ENCODE assay signal across 21 cellular contexts in the genomic region with DNA sequence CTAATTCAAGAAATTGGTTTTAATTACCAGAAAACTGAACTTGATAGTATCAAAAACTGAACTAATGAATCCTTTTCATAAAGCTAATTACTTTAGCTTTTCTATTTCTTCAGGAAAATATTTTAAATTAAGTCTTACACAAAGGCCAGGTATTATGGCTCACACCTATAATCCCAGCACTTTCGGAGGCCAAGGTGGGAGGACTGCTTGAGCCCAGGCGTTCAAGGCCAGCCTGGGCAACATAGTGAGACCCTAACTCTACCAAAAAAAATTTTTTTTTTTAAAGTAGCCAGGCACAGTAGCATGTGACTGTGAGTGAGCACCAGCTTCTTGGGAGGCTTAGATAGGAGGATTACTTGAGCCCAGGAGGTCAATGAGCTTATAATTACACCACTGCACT. TPM values are rescaled to one million over a fixed set of nuclear protein-coding genes. Genes with fewer than 3 reads are reported as not detected.
A peak's percentile ranks its signal among the peaks of the same experiment; 100 is the strongest.
DNase-seq lines count a peak whose midpoint lies in the region; ATAC-seq, FAIRE-seq and TF ChIP-seq lines count a peak whose summit lies in the region.
"Had no signal": no experiment of that assay in that cellular context is flagged by ENCODE, and none has a peak within 500 bp of the region (broad histone marks: within the 10 kb centered on the region; RNA-seq: fewer than 3 reads in every experiment).

No MANE protein-coding gene starts in this region.

- no peaks in the 10 kb centered on the region for H3K27me3 Mint-ChIP-seq in activated CD4-positive, alpha-beta T cell treated with anti-CD3 and anti-CD28 coated beads, Interleukin-2, amount 10 ng/mL, durations not matched to agents 7 days and 5 days
- H3K27me3 Mint-ChIP-seq in CD4-positive, alpha-beta T cell: no peaks in the 10 kb centered on the region
- H3K27me3 Mint-ChIP-seq: stimulated activated memory B cell treated with anti-CD40 and anti-IgM and Interleukin-4, amounts not matched to agents 10 μg/mL and 1 μg/mL and 100 μg/mL, for 72 hours had no signal

- H3K9ac ChIP-seq in K562 (ENCODE audit: insufficient read depth in 1 of 2, low read depth in 2 of 2, low read length in 2 of 2): no peak overlapping the region
- H3K9ac ChIP-seq: KMS-11, parathyroid adenoma had no signal

- H3K9me3 ChIP-seq in CD4-positive, alpha-beta T cell (ENCODE audit: control insufficient read depth, low read length): no peaks in the 10 kb centered on the region
- H3K9me3 ChIP-seq in K562 (replicated peaks; ENCODE audit: control insufficient read depth, insufficient read depth, low read depth, low read length): no peaks in the 10 kb centered on the region; the same call in 1 of the 2 replicates
- H3K9me3 ChIP-seq in gastrocnemius medialis: no peaks in the 10 kb centered on the region
- H3K9me3 ChIP-seq: adrenal gland, tibial artery had no signal

- peaks cover 58% of the 10 kb centered on the region for H3K4me1 Mint-ChIP-seq in activated CD4-positive, alpha-beta T cell treated with anti-CD3 and anti-CD28 coated beads, Interleukin-2, amount 10 ng/mL, durations not matched to agents 7 days and 5 days
- H3K4me1 Mint-ChIP-seq in CD4-positive, alpha-beta T cell (ENCODE audit: low read depth): peaks cover 88% of the 10 kb centered on the region

- H3K79me2 ChIP-seq in K562 (ENCODE audit: control insufficient read depth, insufficient read depth, low read length): peaks cover 92% of the 10 kb centered on the region

- intact Hi-C loops in CD4-positive, alpha-beta T cell (cut with DNase I, micrococcal nuclease): loop anchor here in 1 of 2 experiments (5.0 kb wide), 1 partner anchor 48 kb away; no protein-coding TSS in a partner anchor
- intact Hi-C loops in K562 (cut with micrococcal nuclease): no loop called here
- intact Hi-C loops in gastrocnemius medialis (cut with DNase I; ENCODE audit: low total_unique reads): no loop called here

- TF ChIP-seq EP300 in K562 (IDR thresholded peaks at IDR 0.05; ENCODE audit: low read length): no peak

- H2AFZ ChIP-seq in K562 (ENCODE audit: low read depth, low read length): no peak overlapping the region
- H2AFZ ChIP-seq: parathyroid adenoma had no signal

- no TSS peak for BruUV-seq in K562 (replicated peaks; lab: Mats Ljungman, UMichigan)

- 91% methylated on average over 2 of the region's 2 CpGs for WGBS in K562 (ENCODE audit: insufficient coverage, low coverage, missing lambda C conversion rate)

- POLR2A ChIA-PET in activated CD4-positive, alpha-beta T cell treated with anti-CD3 and anti-CD28 coated beads, Interleukin-2, amount 10 ng/mL, durations not matched to agents 7 days and 5 days (lab: Charles Lee): interaction anchor here (1.1 kb wide), 1 partner anchor 65 kb away, joined by 3 read pairs; no protein-coding TSS in a partner anchor
- POLR2A ChIA-PET in CD4-positive, alpha-beta T cell (lab: Charles Lee): interaction anchor here (0.8 to 3.8 kb wide), 13 partner anchors 10 to 70 kb away, joined by 3 to 63 read pairs (median 5); partner anchors contain the start of genes CNOT6L and MRPL1
- POLR2A ChIA-PET in K562 (lab: Yijun Ruan, JAX): interaction anchor here (0.6 to 1.7 kb wide), 5 partner anchors 11 to 20 kb away, joined by 3 to 7 read pairs (median 3); partner anchors contain the start of gene CNOT6L

- H3K36me3 ChIP-seq in K562 (ENCODE audit: control insufficient read depth, insufficient read depth, low read length) (no peaks in the 10 kb centered on the region; the same call in 2 of the 3 replicates), gastrocnemius medialis (no peaks in the 10 kb centered on the region)
- H3K36me3 ChIP-seq: adrenal gland, tibial artery had no signal

- H3K9me1 ChIP-seq in K562 (ENCODE audit: control insufficient read depth, insufficient read depth, low read length): no peaks in the 10 kb centered on the region

- H3K27me3 ChIP-seq in CD4-positive, alpha-beta T cell (ENCODE audit: control insufficient read depth, insufficient read depth, low read length): no peaks in the 10 kb centered on the region
- no peaks in the 10 kb centered on the region for H3K27me3 ChIP-seq in K562 (ENCODE audit: control insufficient read depth in 2 of 2, insufficient read depth in 2 of 2, low read length in 2 of 2)
- H3K27me3 ChIP-seq in gastrocnemius medialis: no peaks in the 10 kb centered on the region
- H3K27me3 ChIP-seq: adrenal gland, tibial artery had no signal

- H3K27ac ChIP-seq in CD4-positive, alpha-beta T cell (ENCODE audit: low read depth, low read length): peak overlapping the region; percentile 5
- H3K27ac ChIP-seq in K562 (ENCODE audit: extremely low read depth, low read depth, low read length) (no peak overlapping the region), gastrocnemius medialis (peak overlapping the region; percentile 55 to 68 (median 56))
- H3K27ac ChIP-seq: coronary artery, KMS-11, tibial artery had no signal

- H3K4me2 ChIP-seq in K562 (ENCODE audit: insufficient read depth, low read length): no peak overlapping the region
- H3K4me2 ChIP-seq: KMS-11 had no signal

- no peak for DNase-seq in activated CD4-positive, alpha-beta T cell treated with anti-CD3 and anti-CD28 coated beads, Interleukin-2, amount 10 ng/mL, durations not matched to agents 7 days and 5 days
- DNase-seq in activated CD4-positive, alpha-beta T cell treated with anti-CD3 and anti-CD28 coated beads for 1 hour: no peak
- no peak for DNase-seq in CD4-positive, alpha-beta T cell
- DNase-seq in K562 (ENCODE audit: extremely low read depth in 1 of 4, low spot score in 3 of 4): no peak
- no peak for DNase-seq in gastrocnemius medialis
- DNase-seq in NCI-H2227 treated with DMSO at 0.1 percent for 48 hours (lab: John Stamatoyannopoulos, UW): no peak
- DNase-seq: adrenal gland, AML-193, Calu3, left colon, NCI-H146, NCI-H2171, NCI-H526 treated with DMSO at 0.1 percent for 48 hours, nephron progenitor cell, tibial artery had no signal

- no peak overlapping the region for H3K4me3 ChIP-seq in K562
- H3K4me3 ChIP-seq in gastrocnemius medialis: no peak overlapping the region
- H3K4me3 ChIP-seq: adrenal gland, coronary artery, tibial artery had no signal

- H3K9me3 Mint-ChIP-seq in activated CD4-positive, alpha-beta T cell treated with anti-CD3 and anti-CD28 coated beads, Interleukin-2, amount 10 ng/mL, durations not matched to agents 7 days and 5 days: peaks cover 8% of the 10 kb centered on the region
- H3K9me3 Mint-ChIP-seq in CD4-positive, alpha-beta T cell: peaks cover 6% of the 10 kb centered on the region

- TF ChIP-seq RAD21 in K562 (CRISPR knock-in tag; conservative IDR thresholded peaks at IDR 0.05 in 1 of 2, IDR thresholded peaks at IDR 0.05 in 1 of 2): no peak

- ATAC-seq in CD4-positive, alpha-beta T cell (ENCODE audit: poor library complexity): no peak
- ATAC-seq in K562: no peak
- ATAC-seq in gastrocnemius medialis: no peak
- ATAC-seq in HG02970 (IDR thresholded peaks at IDR 0.05; ENCODE audit: low FRiP score, unreplicated experiment): no peak
- no peak for ATAC-seq in HG02623 (IDR thresholded peaks at IDR 0.05; ENCODE audit: unreplicated experiment)
- ATAC-seq: stimulated activated memory B cell treated with anti-CD40 and anti-IgM and Interleukin-4, amounts not matched to agents 10 μg/mL and 1 μg/mL and 100 μg/mL, for 72 hours had no signal

- in situ Hi-C loops in K562 (cut with MboI) (no loop called here), gastrocnemius medialis (cut with MboI; ENCODE audit: low sequenced_read_pairs in 4 of 4) (no loop called here)

- TF ChIP-seq POLR2A in K562 (conservative IDR thresholded peaks at IDR 0.05) (no peak), gastrocnemius medialis (IDR thresholded peaks at IDR 0.05) (no peak)

- H3K4me3 Mint-ChIP-seq in activated CD4-positive, alpha-beta T cell treated with anti-CD3 and anti-CD28 coated beads, Interleukin-2, amount 10 ng/mL, durations not matched to agents 7 days and 5 days: no peak overlapping the region
- H3K4me3 Mint-ChIP-seq in CD4-positive, alpha-beta T cell: peak overlapping the region; percentile 66
- H3K4me3 Mint-ChIP-seq: nephron progenitor cell; stimulated activated memory B cell treated with anti-CD40 and anti-IgM and Interleukin-4, amounts not matched to agents 10 μg/mL and 1 μg/mL and 100 μg/mL, for 72 hours had no signal

- CTCF ChIA-PET in activated CD4-positive, alpha-beta T cell treated with anti-CD3 and anti-CD28 coated beads, Interleukin-2, amount 10 ng/mL, durations not matched to agents 7 days and 5 days (lab: Charles Lee): interaction anchor here (0.6 to 1.5 kb wide), 6 partner anchors 10 to 75 kb away, joined by 3 to 4 read pairs (median 3); no protein-coding TSS in a partner anchor
- CTCF ChIA-PET in CD4-positive, alpha-beta T cell (lab: Charles Lee): interaction anchor here (1.1 to 2.4 kb wide), 7 partner anchors 9 to 99 kb away, joined by 3 to 14 read pairs (median 4); partner anchors contain the start of gene MRPL1
- CTCF ChIA-PET in K562 (lab: Yijun Ruan, JAX; ENCODE audit: low intra/inter-chr PET ratio): no interaction called here

- peak overlapping the region; percentile 69 for H3K27ac Mint-ChIP-seq in activated CD4-positive, alpha-beta T cell treated with anti-CD3 and anti-CD28 coated beads, Interleukin-2, amount 10 ng/mL, durations not matched to agents 7 days and 5 days
- peak overlapping the region; percentile 77 for H3K27ac Mint-ChIP-seq in CD4-positive, alpha-beta T cell
- H3K27ac Mint-ChIP-seq: nephron progenitor cell had no signal

- H3K36me3 Mint-ChIP-seq in activated CD4-positive, alpha-beta T cell treated with anti-CD3 and anti-CD28 coated beads, Interleukin-2, amount 10 ng/mL, durations not matched to agents 7 days and 5 days (ENCODE audit: low read depth): peaks cover 47% of the 10 kb centered on the region
- H3K36me3 Mint-ChIP-seq in CD4-positive, alpha-beta T cell (ENCODE audit: low read depth): peaks cover 53% of the 10 kb centered on the region

- no peaks in the 10 kb centered on the region; the same call in 1 of the 2 replicates for H4K20me1 ChIP-seq in K562 (replicated peaks; ENCODE audit: control insufficient read depth, insufficient read depth, low read length)

- H3K4me1 ChIP-seq in K562 (replicated peaks in 1 of 2; ENCODE audit: control insufficient read depth in 2 of 2, insufficient read depth in 2 of 2, low read length in 2 of 2) (peaks cover 0 to 20% of the 10 kb centered on the region in 2 experiments; a peak in 4 of 5 replicates), gastrocnemius medialis (peaks cover 50 to 64% of the 10 kb centered on the region in 2 donors)
- H3K4me1 ChIP-seq: parathyroid adenoma had no signal

- no peak for TF ChIP-seq CTCF in CD4-positive, alpha-beta T cell (IDR thresholded peaks at IDR 0.05)
- TF ChIP-seq CTCF in K562 (IDR thresholded peaks at IDR 0.05 in 2 of 3, conservative IDR thresholded peaks at IDR 0.05 in 1 of 3; ENCODE audit: insufficient read depth in 2 of 3, low read depth in 1 of 3, low read length in 3 of 3) (no peak), gastrocnemius medialis (IDR thresholded peaks at IDR 0.05 in 4 of 5, conservative IDR thresholded peaks at IDR 0.05 in 1 of 5) (no peak)

- no peak for FAIRE-seq in K562 (lab: Jason Lieb, UNC)

RNA-seq across cellular contexts. Expression of gene CNOT6L, which starts 19.1 kb away (rescaled TPM):
- 100 to 1,000 TPM; 108 to 122 TPM for total RNA-seq in activated CD4-positive, alpha-beta T cell treated with anti-CD3 and anti-CD28 coated beads, Interleukin-2, amount 10 ng/mL, durations not matched to agents 7 days and 5 days
- total RNA-seq in CD4-positive, alpha-beta T cell: 100 to 1,000 TPM; 216 to 234 TPM
- 11.9 and 31.5 TPM in 2 replicates for total RNA-seq in K562 (2011; cell fraction: chromatin; rRNA removed; ENCODE audit: low replicate concordance)
- total RNA-seq in K562 (2011; cell fraction: nucleolus; rRNA removed): 4.0 and 5.9 TPM in 2 replicates
- 10.8 and 15.5 TPM in 2 replicates for total RNA-seq in K562 (2011; cell fraction: nucleoplasm; rRNA removed)
- total RNA-seq in K562 (2014; rRNA removed) (5.3 and 5.6 TPM in 2 replicates), K562 (2014; rRNA removed; fragmentation: Illumina TruSeq; extraction: Trizol) (9.8 and 12.6 TPM in 2 replicates), K562 (2015; rRNA removed; fragmentation: Illumina TruSeq; extraction: Trizol) (6.5 and 7.2 TPM in 2 replicates), K562 (2021) (27.9 TPM in 2 replicates), gastrocnemius medialis (10 to 100 TPM in 3 of 4 donors, 1 to 10 TPM in 1; 10.0 to 21.1 (median 13.1) TPM)
- polyA plus RNA-seq in K562 (2011; rRNA removed) (10.3 and 10.8 TPM in 2 replicates), K562 (2014; fragmentation: Illumina TruSeq; extraction: Trizol) (12.2 and 13.5 TPM in 2 replicates), K562 (2014; fragmentation: Nextera tagmentation; extraction: Ambion mirVana) (1 to 10 TPM; 3.9 to 6.0 TPM), K562 (2014; rRNA removed) (3.7 and 4.2 TPM in 2 replicates)
- 2.5 and 6.5 TPM in 2 replicates for polyA plus RNA-seq in K562 (2011; cell fraction: cytosol; rRNA removed)
- 7.9 and 10.8 TPM in 2 replicates for polyA plus RNA-seq in K562 (2011; cell fraction: nucleus; rRNA removed)
- 8.7 and 13.6 TPM in 2 replicates for polyA plus RNA-seq in K562 (2012)
- 39.9 and 61.7 TPM in 2 replicates for polyA minus RNA-seq in K562 (2011; rRNA and poly(A)+ RNA removed)
- 23.6 and 30.9 TPM in 2 replicates for polyA minus RNA-seq in K562 (2011; cell fraction: cytosol; rRNA and poly(A)+ RNA removed)
- polyA minus RNA-seq in K562 (2011; cell fraction: nucleus; rRNA and poly(A)+ RNA removed): 9.7 and 20.7 TPM in 2 replicates
